In the genomic region with DNA sequence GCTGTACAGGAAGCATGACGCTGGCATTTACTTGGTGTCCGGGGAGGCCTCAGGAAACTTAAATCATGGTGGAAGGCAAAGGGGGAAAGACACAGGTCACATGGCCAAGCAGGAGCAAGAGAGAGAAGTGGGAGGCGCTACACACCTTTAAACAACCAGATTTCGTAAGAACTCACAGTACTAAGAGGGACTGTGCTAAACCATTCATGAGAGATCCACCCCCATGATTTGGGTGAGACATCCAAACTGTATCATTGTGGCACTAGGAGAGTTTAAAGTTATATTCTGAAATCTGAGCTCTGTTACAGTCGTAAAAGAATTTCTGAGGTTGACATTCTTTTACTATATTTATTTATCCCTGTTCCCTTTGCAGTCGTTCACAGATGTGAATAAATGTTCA, we compare ENCODE assay signal across 1 cellular context.
TF ChIP-seq lines count a peak whose summit lies in the region.

No MANE protein-coding gene starts in this region.

TF ChIP-seq in GM23338, 12 proteins besides CTCF, POLR2A, EP300 and RAD21 (continued from another document):
- TF ChIP-seq ZNF462 (CRISPR knock-in tag; IDR thresholded peaks at IDR 0.05) (no peak), EZH2 (IDR thresholded peaks at IDR 0.05; ENCODE audit: low read depth, unreplicated experiment) (no peak), NANOG (IDR thresholded peaks at IDR 0.05; ENCODE audit: borderline replicate concordance) (no peak), STAT1 (IDR thresholded peaks at IDR 0.05; ENCODE audit: unreplicated experiment) (no peak), REST (IDR thresholded peaks at IDR 0.05; ENCODE audit: unreplicated experiment) (no peak), ZNF114 (CRISPR knock-in tag; IDR thresholded peaks at IDR 0.05) (no peak), JUNB (IDR thresholded peaks at IDR 0.05; ENCODE audit: unreplicated experiment) (no peak), CREB1 (CRISPR knock-in tag; IDR thresholded peaks at IDR 0.05; ENCODE audit: low read depth) (no peak)
- TF ChIP-seq, protein P1, sequence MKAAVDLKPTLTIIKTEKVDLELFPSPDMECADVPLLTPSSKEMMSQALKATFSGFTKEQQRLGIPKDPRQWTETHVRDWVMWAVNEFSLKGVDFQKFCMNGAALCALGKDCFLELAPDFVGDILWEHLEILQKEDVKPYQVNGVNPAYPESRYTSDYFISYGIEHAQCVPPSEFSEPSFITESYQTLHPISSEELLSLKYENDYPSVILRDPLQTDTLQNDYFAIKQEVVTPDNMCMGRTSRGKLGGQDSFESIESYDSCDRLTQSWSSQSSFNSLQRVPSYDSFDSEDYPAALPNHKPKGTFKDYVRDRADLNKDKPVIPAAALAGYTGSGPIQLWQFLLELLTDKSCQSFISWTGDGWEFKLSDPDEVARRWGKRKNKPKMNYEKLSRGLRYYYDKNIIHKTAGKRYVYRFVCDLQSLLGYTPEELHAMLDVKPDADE (IDR thresholded peaks at IDR 0.05): no peak
